ENCODE assay signal across 16 cellular contexts in genomic region chr5:145068696-145069095, GRCh38.
"Had no signal": no experiment of that assay in that cellular context is flagged by ENCODE, and none has a peak within 500 bp of the region (broad histone marks: within the 10 kb centered on the region; RNA-seq: fewer than 3 reads in every experiment).

No MANE protein-coding gene starts in this region.

- DNase-seq: erythroblast; foreskin melanocyte; head of caudate nucleus; kidney; left colon; mesendoderm; naive thymus-derived CD4-positive, alpha-beta T cell; nephron progenitor cell; sigmoid colon; small intestine; stimulated activated CD4-positive, alpha-beta T cell treated with anti-CD3 and anti-CD28 coated beads, Interleukin-12 subunit alpha, Interleukin-12 subunit beta, amount 100 ng/mL, for 4 hours; stimulated activated naive CD4-positive, alpha-beta T cell treated with Interleukin-2 at 50 U/mL for 16 hours; thyroid gland had no signal

- H3K4me3 ChIP-seq: hepatocyte, prostate gland, sigmoid colon, suprapubic skin, thyroid gland had no signal

- ATAC-seq: left colon; naive thymus-derived CD4-positive, alpha-beta T cell had no signal
